In genomic region chr20:1896859-1897258, GRCh38 we compare ENCODE assay signal across 1 cellular context.
TF ChIP-seq lines count a peak whose summit lies in the region.

No MANE protein-coding gene starts in this region.

TF ChIP-seq in WTC11, 78 proteins besides CTCF, POLR2A, EP300 and RAD21 (continued from another document):
- TF ChIP-seq ZNF425 (CRISPR knock-in tag; conservative IDR thresholded peaks at IDR 0.05) (no peak), MXD4 (CRISPR knock-in tag; IDR thresholded peaks at IDR 0.05; ENCODE audit: borderline replicate concordance) (no peak), PRDM15 (CRISPR knock-in tag; IDR thresholded peaks at IDR 0.05) (no peak), ERG (CRISPR knock-in tag; IDR thresholded peaks at IDR 0.05) (no peak), ZBTB21 (CRISPR knock-in tag; IDR thresholded peaks at IDR 0.05; ENCODE audit: borderline replicate concordance) (no peak), SMAD3 (CRISPR knock-in tag; IDR thresholded peaks at IDR 0.05; ENCODE audit: borderline replicate concordance) (no peak), TCF7 (CRISPR knock-in tag; IDR thresholded peaks at IDR 0.05; ENCODE audit: low read depth) (no peak), FOXP1 (CRISPR knock-in tag; IDR thresholded peaks at IDR 0.05; ENCODE audit: borderline replicate concordance) (no peak), NFYB (CRISPR knock-in tag; conservative IDR thresholded peaks at IDR 0.05; ENCODE audit: low read depth) (no peak), E2F4 (CRISPR knock-in tag; IDR thresholded peaks at IDR 0.05; ENCODE audit: borderline replicate concordance, low read depth) (no peak), ETV6 (CRISPR knock-in tag; IDR thresholded peaks at IDR 0.05) (no peak)
- TF ChIP-seq, protein P1, sequence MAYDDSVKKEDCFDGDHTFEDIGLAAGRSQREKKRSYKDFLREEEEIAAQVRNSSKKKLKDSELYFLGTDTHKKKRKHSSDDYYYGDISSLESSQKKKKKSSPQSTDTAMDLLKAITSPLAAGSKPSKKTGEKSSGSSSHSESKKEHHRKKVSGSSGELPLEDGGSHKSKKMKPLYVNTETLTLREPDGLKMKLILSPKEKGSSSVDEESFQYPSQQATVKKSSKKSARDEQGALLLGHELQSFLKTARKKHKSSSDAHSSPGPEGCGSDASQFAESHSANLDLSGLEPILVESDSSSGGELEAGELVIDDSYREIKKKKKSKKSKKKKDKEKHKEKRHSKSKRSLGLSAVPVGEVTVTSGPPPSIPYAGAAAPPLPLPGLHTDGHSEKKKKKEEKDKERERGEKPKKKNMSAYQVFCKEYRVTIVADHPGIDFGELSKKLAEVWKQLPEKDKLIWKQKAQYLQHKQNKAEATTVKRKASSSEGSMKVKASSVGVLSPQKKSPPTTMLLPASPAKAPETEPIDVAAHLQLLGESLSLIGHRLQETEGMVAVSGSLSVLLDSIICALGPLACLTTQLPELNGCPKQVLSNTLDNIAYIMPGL (CRISPR knock-in tag; IDR thresholded peaks at IDR 0.05): no peak
- TF ChIP-seq, protein P2, sequence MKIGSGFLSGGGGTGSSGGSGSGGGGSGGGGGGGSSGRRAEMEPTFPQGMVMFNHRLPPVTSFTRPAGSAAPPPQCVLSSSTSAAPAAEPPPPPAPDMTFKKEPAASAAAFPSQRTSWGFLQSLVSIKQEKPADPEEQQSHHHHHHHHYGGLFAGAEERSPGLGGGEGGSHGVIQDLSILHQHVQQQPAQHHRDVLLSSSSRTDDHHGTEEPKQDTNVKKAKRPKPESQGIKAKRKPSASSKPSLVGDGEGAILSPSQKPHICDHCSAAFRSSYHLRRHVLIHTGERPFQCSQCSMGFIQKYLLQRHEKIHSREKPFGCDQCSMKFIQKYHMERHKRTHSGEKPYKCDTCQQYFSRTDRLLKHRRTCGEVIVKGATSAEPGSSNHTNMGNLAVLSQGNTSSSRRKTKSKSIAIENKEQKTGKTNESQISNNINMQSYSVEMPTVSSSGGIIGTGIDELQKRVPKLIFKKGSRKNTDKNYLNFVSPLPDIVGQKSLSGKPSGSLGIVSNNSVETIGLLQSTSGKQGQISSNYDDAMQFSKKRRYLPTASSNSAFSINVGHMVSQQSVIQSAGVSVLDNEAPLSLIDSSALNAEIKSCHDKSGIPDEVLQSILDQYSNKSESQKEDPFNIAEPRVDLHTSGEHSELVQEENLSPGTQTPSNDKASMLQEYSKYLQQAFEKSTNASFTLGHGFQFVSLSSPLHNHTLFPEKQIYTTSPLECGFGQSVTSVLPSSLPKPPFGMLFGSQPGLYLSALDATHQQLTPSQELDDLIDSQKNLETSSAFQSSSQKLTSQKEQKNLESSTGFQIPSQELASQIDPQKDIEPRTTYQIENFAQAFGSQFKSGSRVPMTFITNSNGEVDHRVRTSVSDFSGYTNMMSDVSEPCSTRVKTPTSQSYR (CRISPR knock-in tag; IDR thresholded peaks at IDR 0.05): no peak
